In genomic region chr17:45640141-45640850, GRCh38 we compare ENCODE assay signal across 8 cellular contexts.
A peak's percentile ranks its signal among the peaks of the same experiment; 100 is the strongest.
DNase-seq lines count a peak whose midpoint lies in the region; ATAC-seq and TF ChIP-seq lines count a peak whose summit lies in the region.

No MANE protein-coding gene starts in this region.

- no peak overlapping the region for H3K27ac ChIP-seq in GM23338 (ENCODE audit: low read depth)

- WGBS in lower leg skin, 2 donors: 14 to 19% methylated on average over 3 of the region's 3 CpGs

- no peaks in the 10 kb centered on the region for H3K79me2 ChIP-seq in GM23338 (replicated peaks; ENCODE audit: insufficient read depth)

- intact Hi-C loops in lower leg skin (cut with DNase I; ENCODE audit: low total_unique reads): no loop called here

- no peaks in the 10 kb centered on the region for H3F3A ChIP-seq in GM23338 (replicated peaks; ENCODE audit: low read depth)

- no peaks in the 10 kb centered on the region for H3K9me2 ChIP-seq in GM23338 (ENCODE audit: insufficient read depth)

- H3K4me1 Mint-ChIP-seq in GM23338 (no peaks in the 10 kb centered on the region; the same call in 2 of the 3 replicates), WTC11 (no peaks in the 10 kb centered on the region), chondrocyte (ENCODE audit: low read depth) (no peaks in the 10 kb centered on the region)

- H3K9me3 Mint-ChIP-seq in GM23338 (no peaks in the 10 kb centered on the region), WTC11 (no peaks in the 10 kb centered on the region), chondrocyte (ENCODE audit: low read depth) (no peaks in the 10 kb centered on the region)

- H3K27me3 Mint-ChIP-seq in GM23338 (ENCODE audit: insufficient read depth, low read depth, poor library complexity): peaks cover 10% of the 10 kb centered on the region
- no peaks in the 10 kb centered on the region for H3K27me3 Mint-ChIP-seq in WTC11 (ENCODE audit: low read depth)
- peaks cover 5% of the 10 kb centered on the region for H3K27me3 Mint-ChIP-seq in chondrocyte (ENCODE audit: low read depth)

- TF ChIP-seq CTCF in GM23338 (conservative IDR thresholded peaks at IDR 0.05; ENCODE audit: low read depth in 2 of 2) (peak; percentile 93 to 98), WTC11 (IDR thresholded peaks at IDR 0.05) (peak; percentile 93), chondrocyte (IDR thresholded peaks at IDR 0.05) (peak; percentile 96), lower leg skin (IDR thresholded peaks at IDR 0.05) (peak in 1 of 3 donors; percentile 34)

- peaks cover 10% of the 10 kb centered on the region; the same call in 1 of the 2 replicates for H4K20me1 ChIP-seq in GM23338 (replicated peaks; ENCODE audit: insufficient read depth)

- H3K4me3 Mint-ChIP-seq in GM23338 (no peak overlapping the region), WTC11 (no peak overlapping the region), chondrocyte (ENCODE audit: unreplicated experiment) (no peak overlapping the region)

- no peak overlapping the region for H3K4me3 ChIP-seq in GM23338
- H3K4me3 ChIP-seq in lower leg skin (ENCODE audit: low read depth, poor library complexity, severe bottlenecking): no peak overlapping the region

- H3K27ac Mint-ChIP-seq in GM23338: no peak overlapping the region
- no peak overlapping the region for H3K27ac Mint-ChIP-seq in WTC11
- H3K27ac Mint-ChIP-seq in chondrocyte (ENCODE audit: unreplicated experiment): no peak overlapping the region

- TF ChIP-seq POLR2A in lower leg skin (IDR thresholded peaks at IDR 0.05): no peak

- DNase-seq in GM23338 (ENCODE audit: low spot score) (peak; percentile 93), WTC11 (ENCODE audit: low spot score) (peak; percentile 91), chondrocyte (ENCODE audit: low spot score) (no peak), lower leg skin (ENCODE audit: low spot score in 2 of 2) (peak; percentile 38 to 90)
- DNase-seq in stimulated activated CD8-positive, alpha-beta memory T cell treated with anti-CD3 and anti-CD28 coated beads, Interleukin-12 subunit alpha, Interleukin-12 subunit beta, amount 100 ng/mL, for 4 hours (ENCODE audit: low read depth): peak; percentile 42

- CTCF ChIA-PET in WTC11 (lab: Charles Lee): interaction anchor here (0.5 to 3.6 kb wide), 71 partner anchors 9 to 370 kb away, joined by 3 to 45 read pairs (median 5); partner anchors contain the start of genes CRHR1 and MAPT

- ATAC-seq in GM23338 (peak; percentile 98), WTC11 (peak; percentile 93), GM19397 (IDR thresholded peaks at IDR 0.05; ENCODE audit: unreplicated experiment) (no peak), GM18498 (IDR thresholded peaks at IDR 0.05; ENCODE audit: unreplicated experiment) (no peak), HG03378 (IDR thresholded peaks at IDR 0.05; ENCODE audit: unreplicated experiment) (no peak)

- H3K36me3 Mint-ChIP-seq in GM23338 (ENCODE audit: low read depth): peaks cover 29% of the 10 kb centered on the region
- peaks cover 29% of the 10 kb centered on the region for H3K36me3 Mint-ChIP-seq in WTC11
- peaks cover 3% of the 10 kb centered on the region for H3K36me3 Mint-ChIP-seq in chondrocyte (ENCODE audit: low read depth)

- no peaks in the 10 kb centered on the region for H3K27me3 ChIP-seq in GM23338 (ENCODE audit: insufficient read depth)

- POLR2A ChIA-PET in WTC11 (lab: Charles Lee): interaction anchor here (1.0 kb wide), 1 partner anchor 192 kb away, joined by 3 read pairs; no protein-coding TSS in a partner anchor

- no peaks in the 10 kb centered on the region for H3K4me1 ChIP-seq in GM23338 (ENCODE audit: insufficient read depth)

- H3K4me2 ChIP-seq in GM23338: no peak overlapping the region

- H2AFZ ChIP-seq in GM23338: no peak overlapping the region

- H3K36me3 ChIP-seq in GM23338 (ENCODE audit: insufficient read depth): peaks cover 14% of the 10 kb centered on the region; the same call in 1 of the 2 replicates

TF ChIP-seq in GM23338, 12 proteins besides CTCF, POLR2A, EP300 and RAD21:
- TF ChIP-seq ZNF331 (CRISPR knock-in tag; IDR thresholded peaks at IDR 0.05; ENCODE audit: low read depth): no peak
- TF ChIP-seq ETS1 (IDR thresholded peaks at IDR 0.05): no peak
- TF ChIP-seq NANOG (IDR thresholded peaks at IDR 0.05; ENCODE audit: borderline replicate concordance): no peak
- no peak for TF ChIP-seq ZNF114 (CRISPR knock-in tag; IDR thresholded peaks at IDR 0.05)
- TF ChIP-seq EZH2phosphoT487 (IDR thresholded peaks at IDR 0.05; ENCODE audit: unreplicated experiment): no peak
- TF ChIP-seq POLR2AphosphoS5 (IDR thresholded peaks at IDR 0.05; ENCODE audit: low read depth): no peak
- TF ChIP-seq CREB1 (CRISPR knock-in tag; IDR thresholded peaks at IDR 0.05; ENCODE audit: low read depth): no peak
- TF ChIP-seq STAT1 (IDR thresholded peaks at IDR 0.05; ENCODE audit: unreplicated experiment): no peak

TF ChIP-seq in WTC11, 78 proteins besides CTCF, POLR2A, EP300 and RAD21:
- no peak for TF ChIP-seq ZSCAN18 (CRISPR knock-in tag; IDR thresholded peaks at IDR 0.05)
- TF ChIP-seq ZBTB43 (CRISPR knock-in tag; IDR thresholded peaks at IDR 0.05): no peak
- no peak for TF ChIP-seq JAZF1 (CRISPR knock-in tag; IDR thresholded peaks at IDR 0.05)
- no peak for TF ChIP-seq USF1 (CRISPR knock-in tag; IDR thresholded peaks at IDR 0.05)
- TF ChIP-seq CREM (CRISPR knock-in tag; IDR thresholded peaks at IDR 0.05): no peak
- no peak for TF ChIP-seq E2F1 (CRISPR knock-in tag; IDR thresholded peaks at IDR 0.05)
TF ChIP-seq in WTC11: peak in this region for 0.

Comparison
In these comparisons a context has a peak if more than half of its experiments do, and no peak if none do; other contexts are left out.
1. ATAC-seq: peak in GM23338 (single experiment) and WTC11 (single experiment); none in GM19397 (single experiment), GM18498 (single experiment) and HG03378 (single experiment).